1 cellular context compared by ENCODE assay signal in the genomic region with DNA sequence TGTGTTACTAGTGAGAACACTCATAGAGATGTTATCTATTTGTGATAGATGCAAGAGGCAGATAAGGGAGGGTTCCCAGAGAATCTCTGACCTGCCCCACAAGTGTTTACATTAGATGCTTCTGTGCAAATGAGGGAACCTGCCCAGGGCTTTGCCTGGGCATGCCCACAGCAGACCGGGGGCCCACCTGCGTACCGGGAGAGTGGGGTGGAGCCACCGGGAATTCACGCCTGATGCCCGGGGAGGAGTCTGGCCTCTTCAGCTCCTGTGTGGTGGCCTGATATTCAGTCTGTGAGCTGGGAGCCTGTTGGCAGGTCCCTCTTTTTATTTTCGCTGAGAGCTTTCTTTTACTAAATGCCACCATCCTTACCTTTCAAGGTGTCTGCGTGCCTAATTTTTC.
TF ChIP-seq lines count a peak whose summit lies in the region.

No MANE protein-coding gene starts in this region.

TF ChIP-seq in HepG2, 621 proteins besides CTCF, POLR2A, EP300 and RAD21 (continued from another document and continues in another):
- TF ChIP-seq GABPB1 (CRISPR knock-in tag; IDR thresholded peaks at IDR 0.05) (peak; percentile 58), ZNF7 (CRISPR knock-in tag; IDR thresholded peaks at IDR 0.05) (no peak), ZNF503 (CRISPR knock-in tag; IDR thresholded peaks at IDR 0.05) (no peak), ZNF121 (CRISPR knock-in tag; IDR thresholded peaks at IDR 0.05) (no peak), ETV5 (CRISPR knock-in tag; IDR thresholded peaks at IDR 0.05; ENCODE audit: borderline replicate concordance) (peak; percentile 9; the same call in 1 of the 2 replicates), PHF20 (CRISPR knock-in tag; IDR thresholded peaks at IDR 0.05) (no peak), ZNF317 (CRISPR knock-in tag; IDR thresholded peaks at IDR 0.05) (no peak), PAX8 (CRISPR knock-in tag; IDR thresholded peaks at IDR 0.05; ENCODE audit: borderline replicate concordance) (no peak), ZEB1 (IDR thresholded peaks at IDR 0.05; ENCODE audit: insufficient replicate concordance, low read depth) (peak; percentile 90), CEBPG (CRISPR knock-in tag; IDR thresholded peaks at IDR 0.05) (no peak), RXRA (CRISPR knock-in tag; IDR thresholded peaks at IDR 0.05) (peak; percentile 38; the same call in 1 of the 2 replicates), HMG20B (CRISPR knock-in tag; conservative IDR thresholded peaks at IDR 0.05) (peak; percentile 51; the same call in 1 of the 2 replicates), SALL1 (CRISPR knock-in tag; IDR thresholded peaks at IDR 0.05) (peak; percentile 94), ZFP90 (CRISPR knock-in tag; IDR thresholded peaks at IDR 0.05; ENCODE audit: borderline replicate concordance) (no peak), ZNF205 (CRISPR knock-in tag; IDR thresholded peaks at IDR 0.05) (peak; percentile 27; the same call in 1 of the 2 replicates), ZMYM2 (CRISPR knock-in tag; IDR thresholded peaks at IDR 0.05) (no peak), MED8 (CRISPR knock-in tag; IDR thresholded peaks at IDR 0.05; ENCODE audit: insufficient replicate concordance) (peak; percentile 24), KLF12 (CRISPR knock-in tag; IDR thresholded peaks at IDR 0.05; ENCODE audit: borderline replicate concordance) (no peak), THYN1 (CRISPR knock-in tag; IDR thresholded peaks at IDR 0.05; ENCODE audit: borderline replicate concordance, low read depth) (no peak), BCL6 (CRISPR knock-in tag; IDR thresholded peaks at IDR 0.05) (peak; percentile 72), ZNF225 (CRISPR knock-in tag; IDR thresholded peaks at IDR 0.05) (no peak), HOXD1 (CRISPR knock-in tag; IDR thresholded peaks at IDR 0.05) (no peak), SMYD3 (CRISPR knock-in tag; IDR thresholded peaks at IDR 0.05) (no peak), ZNF740 (CRISPR knock-in tag; IDR thresholded peaks at IDR 0.05) (no peak), ZNF704 (CRISPR knock-in tag; IDR thresholded peaks at IDR 0.05; ENCODE audit: borderline replicate concordance) (no peak), ZNF180 (CRISPR knock-in tag; IDR thresholded peaks at IDR 0.05; ENCODE audit: borderline replicate concordance, low read depth) (no peak), SP5 (CRISPR knock-in tag; IDR thresholded peaks at IDR 0.05; ENCODE audit: borderline replicate concordance, low read depth) (no peak), FOSL1 (CRISPR knock-in tag; IDR thresholded peaks at IDR 0.05; ENCODE audit: borderline replicate concordance) (no peak), ZNF850 (CRISPR knock-in tag; conservative IDR thresholded peaks at IDR 0.05) (no peak), ZNF619 (CRISPR knock-in tag; IDR thresholded peaks at IDR 0.05) (no peak), ZBTB3 (CRISPR knock-in tag; IDR thresholded peaks at IDR 0.05; ENCODE audit: borderline replicate concordance, low read depth) (no peak), ZNF276 (CRISPR knock-in tag; IDR thresholded peaks at IDR 0.05; ENCODE audit: low read depth) (no peak), HBP1 (CRISPR knock-in tag; IDR thresholded peaks at IDR 0.05; ENCODE audit: low read depth) (no peak), ELF4 (CRISPR knock-in tag; IDR thresholded peaks at IDR 0.05; ENCODE audit: borderline replicate concordance) (no peak), ZNF576 (CRISPR knock-in tag; IDR thresholded peaks at IDR 0.05) (no peak), ZNF883 (CRISPR knock-in tag; IDR thresholded peaks at IDR 0.05; ENCODE audit: not compliant biosample characterization) (no peak), LRRFIP1 (CRISPR knock-in tag; conservative IDR thresholded peaks at IDR 0.05) (no peak), PRPF4 (IDR thresholded peaks at IDR 0.05; ENCODE audit: low read depth, low read length, poor library complexity, severe bottlenecking) (no peak), ZNF263 (CRISPR knock-in tag; IDR thresholded peaks at IDR 0.05) (peak; percentile 77)
- TF ChIP-seq, protein P1, sequence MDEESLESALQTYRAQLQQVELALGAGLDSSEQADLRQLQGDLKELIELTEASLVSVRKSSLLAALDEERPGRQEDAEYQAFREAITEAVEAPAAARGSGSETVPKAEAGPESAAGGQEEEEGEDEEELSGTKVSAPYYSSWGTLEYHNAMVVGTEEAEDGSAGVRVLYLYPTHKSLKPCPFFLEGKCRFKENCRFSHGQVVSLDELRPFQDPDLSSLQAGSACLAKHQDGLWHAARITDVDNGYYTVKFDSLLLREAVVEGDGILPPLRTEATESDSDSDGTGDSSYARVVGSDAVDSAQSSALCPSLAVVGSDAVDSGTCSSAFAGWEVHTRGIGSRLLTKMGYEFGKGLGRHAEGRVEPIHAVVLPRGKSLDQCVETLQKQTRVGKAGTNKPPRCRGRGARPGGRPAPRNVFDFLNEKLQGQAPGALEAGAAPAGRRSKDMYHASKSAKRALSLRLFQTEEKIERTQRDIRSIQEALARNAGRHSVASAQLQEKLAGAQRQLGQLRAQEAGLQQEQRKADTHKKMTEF (CRISPR knock-in tag; IDR thresholded peaks at IDR 0.05) = peak; percentile 84
- TF ChIP-seq, protein P2, sequence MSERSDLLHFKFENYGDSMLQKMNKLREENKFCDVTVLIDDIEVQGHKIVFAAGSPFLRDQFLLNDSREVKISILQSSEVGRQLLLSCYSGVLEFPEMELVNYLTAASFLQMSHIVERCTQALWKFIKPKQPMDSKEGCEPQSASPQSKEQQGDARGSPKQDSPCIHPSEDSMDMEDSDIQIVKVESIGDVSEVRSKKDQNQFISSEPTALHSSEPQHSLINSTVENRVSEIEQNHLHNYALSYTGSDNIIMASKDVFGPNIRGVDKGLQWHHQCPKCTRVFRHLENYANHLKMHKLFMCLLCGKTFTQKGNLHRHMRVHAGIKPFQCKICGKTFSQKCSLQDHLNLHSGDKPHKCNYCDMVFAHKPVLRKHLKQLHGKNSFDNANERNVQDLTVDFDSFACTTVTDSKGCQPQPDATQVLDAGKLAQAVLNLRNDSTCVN (CRISPR knock-in tag; IDR thresholded peaks at IDR 0.05; ENCODE audit: borderline replicate concordance) = peak; percentile 68
- TF ChIP-seq, protein P3, sequence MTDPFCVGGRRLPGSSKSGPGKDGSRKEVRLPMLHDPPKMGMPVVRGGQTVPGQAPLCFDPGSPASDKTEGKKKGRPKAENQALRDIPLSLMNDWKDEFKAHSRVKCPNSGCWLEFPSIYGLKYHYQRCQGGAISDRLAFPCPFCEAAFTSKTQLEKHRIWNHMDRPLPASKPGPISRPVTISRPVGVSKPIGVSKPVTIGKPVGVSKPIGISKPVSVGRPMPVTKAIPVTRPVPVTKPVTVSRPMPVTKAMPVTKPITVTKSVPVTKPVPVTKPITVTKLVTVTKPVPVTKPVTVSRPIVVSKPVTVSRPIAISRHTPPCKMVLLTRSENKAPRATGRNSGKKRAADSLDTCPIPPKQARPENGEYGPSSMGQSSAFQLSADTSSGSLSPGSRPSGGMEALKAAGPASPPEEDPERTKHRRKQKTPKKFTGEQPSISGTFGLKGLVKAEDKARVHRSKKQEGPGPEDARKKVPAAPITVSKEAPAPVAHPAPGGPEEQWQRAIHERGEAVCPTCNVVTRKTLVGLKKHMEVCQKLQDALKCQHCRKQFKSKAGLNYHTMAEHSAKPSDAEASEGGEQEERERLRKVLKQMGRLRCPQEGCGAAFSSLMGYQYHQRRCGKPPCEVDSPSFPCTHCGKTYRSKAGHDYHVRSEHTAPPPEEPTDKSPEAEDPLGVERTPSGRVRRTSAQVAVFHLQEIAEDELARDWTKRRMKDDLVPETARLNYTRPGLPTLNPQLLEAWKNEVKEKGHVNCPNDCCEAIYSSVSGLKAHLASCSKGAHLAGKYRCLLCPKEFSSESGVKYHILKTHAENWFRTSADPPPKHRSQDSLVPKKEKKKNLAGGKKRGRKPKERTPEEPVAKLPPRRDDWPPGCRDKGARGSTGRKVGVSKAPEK (CRISPR knock-in tag; IDR thresholded peaks at IDR 0.05; ENCODE audit: borderline replicate concordance) = no peak
- TF ChIP-seq, protein P4, sequence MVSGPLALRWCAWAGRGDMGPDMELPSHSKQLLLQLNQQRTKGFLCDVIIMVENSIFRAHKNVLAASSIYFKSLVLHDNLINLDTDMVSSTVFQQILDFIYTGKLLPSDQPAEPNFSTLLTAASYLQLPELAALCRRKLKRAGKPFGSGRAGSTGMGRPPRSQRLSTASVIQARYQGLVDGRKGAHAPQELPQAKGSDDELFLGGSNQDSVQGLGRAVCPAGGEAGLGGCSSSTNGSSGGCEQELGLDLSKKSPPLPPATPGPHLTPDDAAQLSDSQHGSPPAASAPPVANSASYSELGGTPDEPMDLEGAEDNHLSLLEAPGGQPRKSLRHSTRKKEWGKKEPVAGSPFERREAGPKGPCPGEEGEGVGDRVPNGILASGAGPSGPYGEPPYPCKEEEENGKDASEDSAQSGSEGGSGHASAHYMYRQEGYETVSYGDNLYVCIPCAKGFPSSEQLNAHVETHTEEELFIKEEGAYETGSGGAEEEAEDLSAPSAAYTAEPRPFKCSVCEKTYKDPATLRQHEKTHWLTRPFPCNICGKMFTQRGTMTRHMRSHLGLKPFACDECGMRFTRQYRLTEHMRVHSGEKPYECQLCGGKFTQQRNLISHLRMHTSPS (CRISPR knock-in tag; IDR thresholded peaks at IDR 0.05; ENCODE audit: low read depth) = peak; percentile 77
- TF ChIP-seq, protein P5, sequence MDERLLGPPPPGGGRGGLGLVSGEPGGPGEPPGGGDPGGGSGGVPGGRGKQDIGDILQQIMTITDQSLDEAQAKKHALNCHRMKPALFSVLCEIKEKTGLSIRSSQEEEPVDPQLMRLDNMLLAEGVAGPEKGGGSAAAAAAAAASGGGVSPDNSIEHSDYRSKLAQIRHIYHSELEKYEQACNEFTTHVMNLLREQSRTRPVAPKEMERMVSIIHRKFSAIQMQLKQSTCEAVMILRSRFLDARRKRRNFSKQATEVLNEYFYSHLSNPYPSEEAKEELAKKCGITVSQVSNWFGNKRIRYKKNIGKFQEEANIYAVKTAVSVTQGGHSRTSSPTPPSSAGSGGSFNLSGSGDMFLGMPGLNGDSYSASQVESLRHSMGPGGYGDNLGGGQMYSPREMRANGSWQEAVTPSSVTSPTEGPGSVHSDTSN (CRISPR knock-in tag; IDR thresholded peaks at IDR 0.05) = no peak
